Comparison of ENCODE assay signal across 8 cellular contexts in the genomic region with DNA sequence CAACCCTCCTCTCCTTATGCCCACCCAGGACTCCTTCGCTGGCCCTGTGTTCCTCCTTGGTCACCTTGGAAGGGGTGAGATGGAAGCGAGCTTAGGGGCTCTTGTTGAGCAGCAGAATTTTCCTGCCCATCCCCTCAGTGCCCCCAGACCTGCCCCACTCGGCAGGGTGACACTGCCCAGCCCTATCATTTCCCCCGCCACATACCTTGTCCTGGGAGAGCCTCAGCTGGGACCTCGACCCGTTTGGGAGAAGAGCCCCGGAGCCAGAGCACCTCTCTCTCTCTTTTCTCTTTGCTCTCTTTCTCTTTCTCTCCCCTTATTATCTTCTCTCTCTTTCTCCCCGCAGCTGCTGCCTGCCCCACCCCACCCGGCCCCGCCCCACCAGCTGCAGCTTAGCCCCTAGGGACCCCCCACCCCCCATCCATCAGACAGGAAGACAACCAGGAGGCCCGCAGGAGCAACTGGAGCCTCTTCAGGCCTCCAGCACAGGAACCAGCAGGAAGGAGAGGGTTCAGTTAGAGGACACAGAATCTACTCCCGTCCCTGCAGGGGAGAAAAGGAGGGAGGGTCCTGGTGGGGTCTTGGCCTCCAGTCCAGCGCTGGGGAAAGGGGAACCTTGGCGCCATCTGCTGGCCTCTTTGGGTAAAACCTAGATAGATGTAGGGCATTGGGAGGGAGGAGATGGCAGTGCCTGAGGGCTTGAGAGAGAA. TPM values are rescaled to one million over a fixed set of nuclear protein-coding genes. Genes with fewer than 3 reads are reported as not detected.
DNase-seq lines count a peak whose midpoint lies in the region; ATAC-seq, FAIRE-seq and TF ChIP-seq lines count a peak whose summit lies in the region.

No MANE protein-coding gene starts in this region.

- no peak overlapping the region for H3K4me3 ChIP-seq in A673 (ENCODE audit: low read depth, low read length, poor library complexity, severe bottlenecking)
- H3K4me3 ChIP-seq in HepG2 (replicated peaks in 1 of 3; ENCODE audit: insufficient read depth in 1 of 3, low read depth in 2 of 3, low read length in 3 of 3), result no peak overlapping the region

- TF ChIP-seq RAD21 in HepG2 (CRISPR knock-in tag; IDR thresholded peaks at IDR 0.05), result peak; percentile 45; the same call in 1 of the 2 replicates

- H3K27ac ChIP-seq in A673 (ENCODE audit: low read depth, low read length, poor library complexity, severe bottlenecking), result no peak overlapping the region
- H3K27ac ChIP-seq in HepG2 (ENCODE audit: extremely low read length, insufficient read depth, low read length), result no peak overlapping the region

- TF ChIP-seq POLR2A in HepG2 (IDR thresholded peaks at IDR 0.05; ENCODE audit: insufficient read depth in 1 of 2, low read depth in 2 of 2, low read length in 2 of 2), result no peak

- in situ Hi-C loops in HepG2 (cut with HindIII; ENCODE audit: extremely low pct_ligation_motif_present, low pct_unique_long_range_greater_than_20kb), result loop anchor here (10.0 kb wide), 1 partner anchor 48 kb away; no protein-coding TSS in a partner anchor

- POLR2A ChIA-PET in A673 (lab: Charles Lee; ENCODE audit: low non-redundant PET) (no interaction called here), HepG2 (lab: Yijun Ruan, JAX) (no interaction called here)

- H3K9me3 Mint-ChIP-seq in chondrocyte (ENCODE audit: low read depth), result no peaks in the 10 kb centered on the region

- no peak overlapping the region for H2AFZ ChIP-seq in HepG2 (ENCODE audit: low read length)

- H3K4me1 ChIP-seq in A673 (ENCODE audit: insufficient read depth, low read length, poor library complexity, severe bottlenecking) (peaks cover 5% of the 10 kb centered on the region), HepG2 (ENCODE audit: insufficient read depth, low read length) (peaks cover 36% of the 10 kb centered on the region)

- H3K9me3 ChIP-seq in A673 (ENCODE audit: low read depth, low read length, poor library complexity, severe bottlenecking) (no peaks in the 10 kb centered on the region), HepG2 (ENCODE audit: low read length) (no peaks in the 10 kb centered on the region)

- H3K4me1 Mint-ChIP-seq in chondrocyte (ENCODE audit: low read depth), result peaks cover 27% of the 10 kb centered on the region

- no peak overlapping the region for H3K4me2 ChIP-seq in HepG2 (ENCODE audit: low read depth, low read length)

- 24% methylated on average over 13 of the region's 14 CpGs for WGBS in HepG2 (ENCODE audit: low lambda C conversion rate)

- H3K36me3 ChIP-seq in A673 (ENCODE audit: insufficient read depth, low read length, poor library complexity, severe bottlenecking) (no peaks in the 10 kb centered on the region), HepG2 (replicated peaks in 1 of 2; ENCODE audit: control insufficient read depth in 1 of 2, insufficient read depth in 2 of 2, low read length in 2 of 2) (no peaks in the 10 kb centered on the region)

- intact Hi-C loops in A673 (cut with micrococcal nuclease; ENCODE audit: unreplicated experiment) (loop anchor here (2.0 to 10.0 kb wide), 3 partner anchors 160 to 472 kb away; no protein-coding TSS in a partner anchor), HepG2 (cut with micrococcal nuclease; ENCODE audit: unreplicated experiment) (loop anchor here (5.0 to 10.0 kb wide), 3 partner anchors 55 to 350 kb away; a partner anchor contains a TSS)

- ATAC-seq in HepG2 (peak; percentile 51), HG03159 (IDR thresholded peaks at IDR 0.05; ENCODE audit: unreplicated experiment) (no peak)

- TF ChIP-seq EP300 in HepG2 (IDR thresholded peaks at IDR 0.05; ENCODE audit: low read depth in 2 of 2, low read length in 2 of 2) (no peak), HepG2 (CRISPR knock-in tag; IDR thresholded peaks at IDR 0.05; ENCODE audit: borderline replicate concordance) (no peak)

- DNase-seq in A673 (ENCODE audit: low spot score) (peak; percentile 72), GM19239 (ENCODE audit: insufficient read length, low spot score) (peak; percentile 72), NCI-H2227 (lab: John Stamatoyannopoulos, UW; ENCODE audit: unreplicated experiment) (peak; percentile 93), chondrocyte (ENCODE audit: low spot score) (no peak), HepG2 (ENCODE audit: low spot score) (peak; percentile 52)
- peak; percentile 49 for DNase-seq in activated CD4-positive, alpha-beta T cell treated with anti-CD3 and anti-CD28 coated beads for 1 hour
- DNase-seq in stimulated activated CD4-positive, alpha-beta T cell treated with anti-CD3 and anti-CD28 coated beads, TNF-alpha, amount 100 ng/mL, for 1 hour (ENCODE audit: low read depth in 3 of 3, low spot score in 1 of 3), result peak in 2 of 3 donors; percentile 25 to 58

- BruUV-seq in A673 (replicated peaks; lab: Mats Ljungman, UMichigan) (no TSS peak), HepG2 (replicated peaks; lab: Mats Ljungman, UMichigan) (no TSS peak)

- peak; percentile 90 for TF ChIP-seq CTCF in A673 (conservative IDR thresholded peaks at IDR 0.05; ENCODE audit: low read depth, low read length)
- TF ChIP-seq CTCF in chondrocyte (IDR thresholded peaks at IDR 0.05), result peak; percentile 88
- TF ChIP-seq CTCF in HepG2 (CRISPR knock-in tag; IDR thresholded peaks at IDR 0.05), result peak; percentile 89

- FAIRE-seq in GM19239 (lab: Jason Lieb, UNC) (peak; percentile 84), HepG2 (lab: Jason Lieb, UNC) (peak; percentile 12)

- CTCF ChIA-PET in A673 (lab: Charles Lee) (interaction anchor here (1.0 to 1.4 kb wide), 2 partner anchors 44 to 160 kb away, joined by 3 to 5 read pairs; no protein-coding TSS in a partner anchor), HepG2 (lab: Yijun Ruan, JAX; ENCODE audit: low intra/inter-chr PET ratio, low total read pairs) (interaction anchor here (0.5 to 1.2 kb wide), 3 partner anchors 13 to 160 kb away, joined by 3 read pairs; no protein-coding TSS in a partner anchor)

- H3K36me3 Mint-ChIP-seq in chondrocyte (ENCODE audit: low read depth), result no peaks in the 10 kb centered on the region

- no peak overlapping the region for H3K9ac ChIP-seq in HepG2 (ENCODE audit: insufficient read depth, low read depth, low read length)

- H3K27me3 ChIP-seq in A673 (replicated peaks; ENCODE audit: insufficient read depth, low read depth, low read length, poor library complexity) (no peaks in the 10 kb centered on the region), HepG2 (ENCODE audit: control insufficient read depth in 1 of 2, insufficient read depth in 2 of 2, low read length in 2 of 2) (peaks cover 0 to 19% of the 10 kb centered on the region in 2 experiments; a peak in 3 of 5 replicates)

- H3K27me3 Mint-ChIP-seq in chondrocyte (ENCODE audit: low read depth), result peaks cover 8% of the 10 kb centered on the region

- peaks cover 5% of the 10 kb centered on the region for H4K20me1 ChIP-seq in HepG2 (ENCODE audit: insufficient read depth, low read length)

- H3K27ac Mint-ChIP-seq in chondrocyte (ENCODE audit: unreplicated experiment), result no peak overlapping the region

- H3K79me2 ChIP-seq in HepG2 (ENCODE audit: insufficient read depth, low read length), result no peaks in the 10 kb centered on the region

- H3K4me3 Mint-ChIP-seq in chondrocyte (ENCODE audit: unreplicated experiment), result no peak overlapping the region

RNA-seq across cellular contexts. Expression of a gene that starts 1.6 kb away (rescaled TPM):
- total RNA-seq in A673 (2021) (1.2 and 1.3 TPM in 2 replicates), chondrocyte (2.6 to 4.6 TPM (median 4.0 TPM) in 3 replicates), HepG2 (2016; rRNA removed; fragmentation: Illumina TruSeq; extraction: Trizol) (1.6 and 3.1 TPM in 2 replicates)
- total RNA-seq in HepG2 (2016; cell fraction: cytosol; rRNA removed; fragmentation: Illumina TruSeq; extraction: Trizol; ENCODE audit: low read depth), result 2.6 and 2.8 TPM in 2 replicates
- 1.6 and 2.6 TPM in 2 replicates for total RNA-seq in HepG2 (2016; cell fraction: insoluble cytoplasmic fraction; rRNA removed; fragmentation: Illumina TruSeq; extraction: Trizol)
- 5.4 and 6.4 TPM in 2 replicates for total RNA-seq in HepG2 (2016; cell fraction: membrane; rRNA removed; fragmentation: Illumina TruSeq; extraction: Trizol)
- 1.3 and 2.2 TPM in 2 replicates for total RNA-seq in HepG2 (2016; cell fraction: nucleus; rRNA removed; fragmentation: Illumina TruSeq; extraction: Trizol)
- 1.0 and 1.4 TPM in 2 replicates for polyA plus RNA-seq in HepG2 (2011; rRNA removed)
- polyA plus RNA-seq in HepG2 (2011; cell fraction: cytosol; rRNA removed), result 0.60 and 1.0 TPM in 2 replicates
- polyA plus RNA-seq in HepG2 (2011; cell fraction: nucleus; rRNA removed), result 1.8 and 2.0 TPM in 2 replicates
- 0.46 and 0.56 TPM in 2 replicates for polyA plus RNA-seq in HepG2 (2012)
- polyA plus RNA-seq in HepG2 (2016; cell fraction: cytosol; fragmentation: Illumina TruSeq; extraction: Trizol; ENCODE audit: low read depth), result 4.2 and 5.7 TPM in 2 replicates
- polyA plus RNA-seq in HepG2 (2016; cell fraction: insoluble cytoplasmic fraction; fragmentation: Illumina TruSeq; extraction: Trizol; ENCODE audit: low read depth), result 1.4 and 1.8 TPM in 2 replicates
- polyA plus RNA-seq in HepG2 (2016; cell fraction: membrane; fragmentation: Illumina TruSeq; extraction: Trizol; ENCODE audit: low read depth), result 5.2 and 5.9 TPM in 2 replicates
- polyA plus RNA-seq in HepG2 (2016; cell fraction: nucleus; fragmentation: Illumina TruSeq; extraction: Trizol; ENCODE audit: insufficient read depth, low read depth), result 2.1 and 4.0 TPM in 2 replicates
- 0.78 TPM in 1 of 2 replicates, not detected in the other for polyA minus RNA-seq in HepG2 (2011; rRNA and poly(A)+ RNA removed; ENCODE audit: low replicate concordance)
- 0.88 TPM in 1 of 2 replicates, not detected in the other for polyA minus RNA-seq in HepG2 (2011; cell fraction: cytosol; rRNA and poly(A)+ RNA removed)
- 0.62 TPM in 1 of 2 replicates, not detected in the other for polyA minus RNA-seq in HepG2 (2011; cell fraction: nucleus; rRNA and poly(A)+ RNA removed)

RNA-seq across cellular contexts. Expression of a gene that starts 13.9 kb away (rescaled TPM):
- total RNA-seq in A673 (2021) (0.69 and 0.98 TPM in 2 replicates), chondrocyte (0.54 TPM in 1 of 3 replicates, not detected in the others), HepG2 (2016; rRNA removed; fragmentation: Illumina TruSeq; extraction: Trizol) (not detected in 2 replicates)
- not detected in 2 replicates for total RNA-seq in HepG2 (2016; cell fraction: cytosol; rRNA removed; fragmentation: Illumina TruSeq; extraction: Trizol; ENCODE audit: low read depth)
- not detected in 2 replicates for total RNA-seq in HepG2 (2016; cell fraction: insoluble cytoplasmic fraction; rRNA removed; fragmentation: Illumina TruSeq; extraction: Trizol)
- not detected in 2 replicates for total RNA-seq in HepG2 (2016; cell fraction: membrane; rRNA removed; fragmentation: Illumina TruSeq; extraction: Trizol)
- total RNA-seq in HepG2 (2016; cell fraction: nucleus; rRNA removed; fragmentation: Illumina TruSeq; extraction: Trizol), result not detected in 2 replicates
- polyA plus RNA-seq in HepG2 (2011; rRNA removed), result not detected in 2 replicates
- polyA plus RNA-seq in HepG2 (2011; cell fraction: cytosol; rRNA removed), result not detected in 2 replicates
- polyA plus RNA-seq in HepG2 (2011; cell fraction: nucleus; rRNA removed), result 0.38 TPM in 1 of 2 replicates, not detected in the other
- not detected in 2 replicates for polyA plus RNA-seq in HepG2 (2012)
- polyA plus RNA-seq in HepG2 (2016; cell fraction: cytosol; fragmentation: Illumina TruSeq; extraction: Trizol; ENCODE audit: low read depth), result not detected in 2 replicates
- polyA plus RNA-seq in HepG2 (2016; cell fraction: insoluble cytoplasmic fraction; fragmentation: Illumina TruSeq; extraction: Trizol; ENCODE audit: low read depth), result not detected in 2 replicates
- not detected in 2 replicates for polyA plus RNA-seq in HepG2 (2016; cell fraction: membrane; fragmentation: Illumina TruSeq; extraction: Trizol; ENCODE audit: low read depth)
- not detected in 2 replicates for polyA plus RNA-seq in HepG2 (2016; cell fraction: nucleus; fragmentation: Illumina TruSeq; extraction: Trizol; ENCODE audit: insufficient read depth, low read depth)
- polyA minus RNA-seq in HepG2 (2011; rRNA and poly(A)+ RNA removed; ENCODE audit: low replicate concordance), result 0.35 TPM in 1 of 2 replicates, not detected in the other
- polyA minus RNA-seq in HepG2 (2011; cell fraction: cytosol; rRNA and poly(A)+ RNA removed), result not detected in 2 replicates
- not detected in 2 replicates for polyA minus RNA-seq in HepG2 (2011; cell fraction: nucleus; rRNA and poly(A)+ RNA removed)

RNA-seq across cellular contexts. Expression of a gene that starts 28.8 kb away (rescaled TPM):
- 3.2 and 4.8 TPM in 2 replicates for total RNA-seq in A673 (2021)
- total RNA-seq in chondrocyte, result 14.6 to 23.7 TPM (median 21.1 TPM) in 3 replicates
- 0.76 and 2.5 TPM in 2 replicates for total RNA-seq in HepG2 (2016; rRNA removed; fragmentation: Illumina TruSeq; extraction: Trizol)
- 6.9 and 7.0 TPM in 2 replicates for total RNA-seq in HepG2 (2016; cell fraction: cytosol; rRNA removed; fragmentation: Illumina TruSeq; extraction: Trizol; ENCODE audit: low read depth)
- 0.83 and 1.3 TPM in 2 replicates for total RNA-seq in HepG2 (2016; cell fraction: insoluble cytoplasmic fraction; rRNA removed; fragmentation: Illumina TruSeq; extraction: Trizol)
- total RNA-seq in HepG2 (2016; cell fraction: membrane; rRNA removed; fragmentation: Illumina TruSeq; extraction: Trizol), result 5.0 and 5.4 TPM in 2 replicates
- total RNA-seq in HepG2 (2016; cell fraction: nucleus; rRNA removed; fragmentation: Illumina TruSeq; extraction: Trizol), result 1.2 and 1.7 TPM in 2 replicates
- polyA plus RNA-seq in HepG2 (2011; rRNA removed), result 2.9 and 4.0 TPM in 2 replicates
- polyA plus RNA-seq in HepG2 (2011; cell fraction: cytosol; rRNA removed), result 4.2 and 5.4 TPM in 2 replicates
- 2.7 and 3.1 TPM in 2 replicates for polyA plus RNA-seq in HepG2 (2011; cell fraction: nucleus; rRNA removed)
- polyA plus RNA-seq in HepG2 (2012), result 0.43 and 2.3 TPM in 2 replicates
- 9.6 and 9.8 TPM in 2 replicates for polyA plus RNA-seq in HepG2 (2016; cell fraction: cytosol; fragmentation: Illumina TruSeq; extraction: Trizol; ENCODE audit: low read depth)
- polyA plus RNA-seq in HepG2 (2016; cell fraction: insoluble cytoplasmic fraction; fragmentation: Illumina TruSeq; extraction: Trizol; ENCODE audit: low read depth), result 1.0 and 1.1 TPM in 2 replicates
- polyA plus RNA-seq in HepG2 (2016; cell fraction: membrane; fragmentation: Illumina TruSeq; extraction: Trizol; ENCODE audit: low read depth), result 6.2 and 6.8 TPM in 2 replicates
- polyA plus RNA-seq in HepG2 (2016; cell fraction: nucleus; fragmentation: Illumina TruSeq; extraction: Trizol; ENCODE audit: insufficient read depth, low read depth), result 1.3 and 2.6 TPM in 2 replicates
- 6.4 and 19.0 TPM in 2 replicates for polyA minus RNA-seq in HepG2 (2011; rRNA and poly(A)+ RNA removed; ENCODE audit: low replicate concordance)
- polyA minus RNA-seq in HepG2 (2011; cell fraction: cytosol; rRNA and poly(A)+ RNA removed), result 1.8 TPM in 1 of 2 replicates, not detected in the other
- 0.75 TPM in 1 of 2 replicates, not detected in the other for polyA minus RNA-seq in HepG2 (2011; cell fraction: nucleus; rRNA and poly(A)+ RNA removed)

RNA-seq across cellular contexts. Expression of a gene that starts 54.9 kb away (rescaled TPM):
- total RNA-seq in A673 (2021) (66.1 and 69.3 TPM in 2 replicates), chondrocyte (39.6 to 55.8 TPM (median 40.5 TPM) in 3 replicates), HepG2 (2016; rRNA removed; fragmentation: Illumina TruSeq; extraction: Trizol) (26.1 and 28.4 TPM in 2 replicates)
- total RNA-seq in HepG2 (2016; cell fraction: cytosol; rRNA removed; fragmentation: Illumina TruSeq; extraction: Trizol; ENCODE audit: low read depth), result 18.1 and 18.8 TPM in 2 replicates
- total RNA-seq in HepG2 (2016; cell fraction: insoluble cytoplasmic fraction; rRNA removed; fragmentation: Illumina TruSeq; extraction: Trizol), result 24.5 and 27.7 TPM in 2 replicates
- 22.6 and 25.5 TPM in 2 replicates for total RNA-seq in HepG2 (2016; cell fraction: membrane; rRNA removed; fragmentation: Illumina TruSeq; extraction: Trizol)
- 24.5 and 34.9 TPM in 2 replicates for total RNA-seq in HepG2 (2016; cell fraction: nucleus; rRNA removed; fragmentation: Illumina TruSeq; extraction: Trizol)
- polyA plus RNA-seq in HepG2 (2011; rRNA removed), result 17.9 and 20.4 TPM in 2 replicates
- 6.8 and 11.2 TPM in 2 replicates for polyA plus RNA-seq in HepG2 (2011; cell fraction: cytosol; rRNA removed)
- 18.2 and 22.4 TPM in 2 replicates for polyA plus RNA-seq in HepG2 (2011; cell fraction: nucleus; rRNA removed)
- 10.8 and 13.1 TPM in 2 replicates for polyA plus RNA-seq in HepG2 (2012)
- 4.2 and 4.7 TPM in 2 replicates for polyA plus RNA-seq in HepG2 (2016; cell fraction: cytosol; fragmentation: Illumina TruSeq; extraction: Trizol; ENCODE audit: low read depth)
- polyA plus RNA-seq in HepG2 (2016; cell fraction: insoluble cytoplasmic fraction; fragmentation: Illumina TruSeq; extraction: Trizol; ENCODE audit: low read depth), result 19.5 and 20.9 TPM in 2 replicates
- 5.3 and 5.6 TPM in 2 replicates for polyA plus RNA-seq in HepG2 (2016; cell fraction: membrane; fragmentation: Illumina TruSeq; extraction: Trizol; ENCODE audit: low read depth)
- 49.7 and 53.4 TPM in 2 replicates for polyA plus RNA-seq in HepG2 (2016; cell fraction: nucleus; fragmentation: Illumina TruSeq; extraction: Trizol; ENCODE audit: insufficient read depth, low read depth)
- polyA minus RNA-seq in HepG2 (2011; rRNA and poly(A)+ RNA removed; ENCODE audit: low replicate concordance), result 20.9 and 25.1 TPM in 2 replicates
- polyA minus RNA-seq in HepG2 (2011; cell fraction: cytosol; rRNA and poly(A)+ RNA removed), result 9.6 and 12.2 TPM in 2 replicates
- polyA minus RNA-seq in HepG2 (2011; cell fraction: nucleus; rRNA and poly(A)+ RNA removed), result 44.3 and 47.9 TPM in 2 replicates

RNA-seq across cellular contexts. Expression of a gene that starts 55.2 kb away (rescaled TPM):
- total RNA-seq in A673 (2021) (262 and 299 TPM in 2 replicates), chondrocyte (52.2 to 160 TPM (median 147 TPM) in 3 replicates), HepG2 (2016; rRNA removed; fragmentation: Illumina TruSeq; extraction: Trizol) (102 and 113 TPM in 2 replicates)
- 36.6 and 40.5 TPM in 2 replicates for total RNA-seq in HepG2 (2016; cell fraction: cytosol; rRNA removed; fragmentation: Illumina TruSeq; extraction: Trizol; ENCODE audit: low read depth)
- 96.0 and 117 TPM in 2 replicates for total RNA-seq in HepG2 (2016; cell fraction: insoluble cytoplasmic fraction; rRNA removed; fragmentation: Illumina TruSeq; extraction: Trizol)
- total RNA-seq in HepG2 (2016; cell fraction: membrane; rRNA removed; fragmentation: Illumina TruSeq; extraction: Trizol), result 43.4 and 44.4 TPM in 2 replicates
- 70.7 and 78.7 TPM in 2 replicates for total RNA-seq in HepG2 (2016; cell fraction: nucleus; rRNA removed; fragmentation: Illumina TruSeq; extraction: Trizol)
- polyA plus RNA-seq in HepG2 (2011; rRNA removed), result 50.1 and 52.2 TPM in 2 replicates
- 32.2 and 38.5 TPM in 2 replicates for polyA plus RNA-seq in HepG2 (2011; cell fraction: cytosol; rRNA removed)
- polyA plus RNA-seq in HepG2 (2011; cell fraction: nucleus; rRNA removed), result 91.6 and 121 TPM in 2 replicates
- 124 and 158 TPM in 2 replicates for polyA plus RNA-seq in HepG2 (2012)
- polyA plus RNA-seq in HepG2 (2016; cell fraction: cytosol; fragmentation: Illumina TruSeq; extraction: Trizol; ENCODE audit: low read depth), result 11.8 and 14.3 TPM in 2 replicates
- polyA plus RNA-seq in HepG2 (2016; cell fraction: insoluble cytoplasmic fraction; fragmentation: Illumina TruSeq; extraction: Trizol; ENCODE audit: low read depth), result 83.4 and 91.9 TPM in 2 replicates
- 20.7 and 20.8 TPM in 2 replicates for polyA plus RNA-seq in HepG2 (2016; cell fraction: membrane; fragmentation: Illumina TruSeq; extraction: Trizol; ENCODE audit: low read depth)
- polyA plus RNA-seq in HepG2 (2016; cell fraction: nucleus; fragmentation: Illumina TruSeq; extraction: Trizol; ENCODE audit: insufficient read depth, low read depth), result 117 TPM in 2 replicates
- 68.0 and 103 TPM in 2 replicates for polyA minus RNA-seq in HepG2 (2011; rRNA and poly(A)+ RNA removed; ENCODE audit: low replicate concordance)
- polyA minus RNA-seq in HepG2 (2011; cell fraction: cytosol; rRNA and poly(A)+ RNA removed), result 43.2 and 68.7 TPM in 2 replicates
- 63.1 and 101 TPM in 2 replicates for polyA minus RNA-seq in HepG2 (2011; cell fraction: nucleus; rRNA and poly(A)+ RNA removed)
